Comparison of ENCODE assay signal across 22 cellular contexts in genomic region chr4:8037150-8037769, GRCh38.
"Had no signal": no experiment of that assay in that cellular context is flagged by ENCODE, and none has a peak within 500 bp of the region (broad histone marks: within the 10 kb centered on the region; RNA-seq: fewer than 3 reads in every experiment).

No MANE protein-coding gene starts in this region.

- DNase-seq: activated CD4-positive, alpha-beta T cell treated with anti-CD3 and anti-CD28 coated beads for 1 hour; activated CD4-positive, alpha-beta T cell treated with anti-CD3 and anti-CD28 coated beads, Interleukin-2, amount 50 U/mL, for 1 hour; activated effector memory CD4-positive, alpha-beta T cell treated with anti-CD3 and anti-CD28 coated beads, Interleukin-2, amount 50 U/mL, for 16 hours; activated naive CD4-positive, alpha-beta T cell treated with anti-CD3 and anti-CD28 coated beads, Interleukin-2, amount 10 ng/mL, durations not matched to agents 7 days and 5 days; amygdala; cortex of kidney; erythroblast; foreskin fibroblast; heart right ventricle; islet precursor cell; left colon; mucosa of descending colon; ovary; stimulated activated CD4-positive, alpha-beta T cell treated with anti-CD3 and anti-CD28 coated beads, Interleukin-12 subunit alpha, Interleukin-12 subunit beta, amount 100 ng/mL, for 4 hours; stomach; T-helper 1 cell; uterus; WERI-Rb-1 had no signal

- FAIRE-seq: TTC549 had no signal

- H3K27me3 ChIP-seq: cardiac muscle cell, heart right ventricle, ovary, stomach, tibial nerve, uterus had no signal

- H3K4me1 ChIP-seq: stomach, suprapubic skin, uterus had no signal

- H3K4me3 ChIP-seq: cardiac muscle cell, heart right ventricle, mucosa of descending colon, ovary, stomach, suprapubic skin, tibial nerve, uterus had no signal

- H3K9me3 ChIP-seq: heart right ventricle, mucosa of descending colon, ovary, stomach, suprapubic skin, tibial nerve, uterus had no signal

- H3K27ac ChIP-seq: cardiac muscle cell, heart right ventricle, ovary, stomach, suprapubic skin, tibial nerve, uterus, WERI-Rb-1 had no signal

- H3K36me3 ChIP-seq: cardiac muscle cell, heart right ventricle, ovary, stomach, suprapubic skin, tibial nerve, uterus, WERI-Rb-1 had no signal
